ENCODE assay signal across 8 cellular contexts in the genomic region with DNA sequence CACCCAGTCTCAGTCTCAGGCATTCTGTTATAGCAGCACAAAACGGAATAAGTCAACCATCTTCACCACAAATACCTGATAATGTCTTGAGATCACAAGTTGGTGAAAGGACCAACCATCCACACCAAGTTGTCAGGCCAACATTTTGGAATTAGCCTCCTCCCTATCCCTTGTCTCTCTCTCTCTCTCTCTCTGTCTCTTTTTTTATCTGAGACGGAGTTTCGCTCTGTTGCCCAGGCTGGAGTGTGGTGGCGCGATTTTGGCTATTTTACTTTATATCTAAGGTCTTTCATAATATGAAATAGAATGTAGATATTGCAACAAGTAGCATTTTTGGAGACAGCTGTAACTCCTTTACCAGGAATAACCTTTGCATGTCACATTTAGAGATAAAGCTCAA. TPM values are rescaled to one million over a fixed set of nuclear protein-coding genes. Genes with fewer than 3 reads are reported as not detected.
"Had no signal": no experiment of that assay in that cellular context is flagged by ENCODE, and none has a peak within 500 bp of the region (broad histone marks: within the 10 kb centered on the region; RNA-seq: fewer than 3 reads in every experiment).

No MANE protein-coding gene starts in this region.

- H3K4me1 Mint-ChIP-seq: IgD-negative memory B cell had no signal

- FAIRE-seq: HepG2, HTR-8/SVneo, K562 had no signal

- H3K36me3 Mint-ChIP-seq: IgD-negative memory B cell had no signal

- ATAC-seq: HepG2, K562 had no signal

- H3K4me3 Mint-ChIP-seq: IgD-negative memory B cell had no signal

- H3K27me3 Mint-ChIP-seq: IgD-negative memory B cell had no signal

- H3K27ac Mint-ChIP-seq: IgD-negative memory B cell had no signal

- H3K4me3 ChIP-seq: K562 had no signal

- H3K27ac ChIP-seq: HL-60 had no signal

RNA-seq across cellular contexts. Expression of a gene that starts 15.7 kb away (rescaled TPM):
- total RNA-seq: HT-29, HT1080, IMR-90, K562 had no signal
- polyA plus RNA-seq: HepG2, IgD-negative memory B cell, IMR-90, K562 had no signal

RNA-seq across cellular contexts. Expression of a gene that starts 46.2 kb away (rescaled TPM):
- total RNA-seq: HT-29, HT1080 had no signal
- polyA plus RNA-seq: IgD-negative memory B cell, K562 had no signal

RNA-seq across cellular contexts. Expression of a gene that starts 56.0 kb away (rescaled TPM):
- total RNA-seq: HT1080, IMR-90, K562 had no signal
- polyA plus RNA-seq: IgD-negative memory B cell, IMR-90 had no signal
